8 cellular contexts compared by ENCODE assay signal in genomic region chr7:104983620-104984539, GRCh38. TPM values are rescaled to one million over a fixed set of nuclear protein-coding genes. Genes with fewer than 3 reads are reported as not detected.
DNase-seq lines count a peak whose midpoint lies in the region; ATAC-seq and TF ChIP-seq lines count a peak whose summit lies in the region.

No MANE protein-coding gene starts in this region.

- no peaks in the 10 kb centered on the region for H3K9me2 ChIP-seq in MM.1S (replicated peaks; ENCODE audit: insufficient read depth, low read length)
- H3K9me2 ChIP-seq in SK-N-SH = no peaks in the 10 kb centered on the region

- intact Hi-C loops in Right ventricle myocardium superior (cut with DNase I) (loop anchor here (2.0 kb wide), 1 partner anchor 31 kb away; the partner anchor contains the start of gene KMT2E), transverse colon (cut with DNase I; ENCODE audit: low total_unique reads) (loop anchor here (5.0 kb wide), 1 partner anchor 33 kb away; no protein-coding TSS in a partner anchor)

- peak overlapping the region; percentile 81 for H2AK5ac ChIP-seq in trophoblast cell (ENCODE audit: low read length)

- H3K4me3 Mint-ChIP-seq in activated naive CD8-positive, alpha-beta T cell = peak overlapping the region; percentile 100

- H4K20me1 ChIP-seq in MM.1S (ENCODE audit: insufficient read depth, low read length) = no peaks in the 10 kb centered on the region
- peaks cover 27% of the 10 kb centered on the region for H4K20me1 ChIP-seq in SK-N-SH (ENCODE audit: insufficient read depth)

- no peaks in the 10 kb centered on the region for H3K36me3 ChIP-seq in MM.1S (replicated peaks; ENCODE audit: insufficient read depth, low read length)
- H3K36me3 ChIP-seq in SK-N-SH (replicated peaks in 1 of 2; ENCODE audit: control insufficient read depth in 1 of 2, insufficient read depth in 2 of 2, low read length in 1 of 2) = peaks cover 18 to 49% of the 10 kb centered on the region in 2 experiments
- H3K36me3 ChIP-seq in trophoblast cell (ENCODE audit: control insufficient read depth in 1 of 2, insufficient read depth in 2 of 2, low read length in 2 of 2) = peaks cover 3 to 7% of the 10 kb centered on the region in 2 experiments
- H3K36me3 ChIP-seq in transverse colon = no peaks in the 10 kb centered on the region

- H3K27me3 ChIP-seq in MM.1S (replicated peaks; ENCODE audit: insufficient read depth, low read length) = no peaks in the 10 kb centered on the region
- no peaks in the 10 kb centered on the region for H3K27me3 ChIP-seq in SK-N-SH (ENCODE audit: insufficient read depth)
- no peaks in the 10 kb centered on the region for H3K27me3 ChIP-seq in trophoblast cell (ENCODE audit: insufficient read depth, low read length)
- H3K27me3 ChIP-seq in transverse colon = no peaks in the 10 kb centered on the region

- H2AFZ ChIP-seq in MM.1S (ENCODE audit: low read length) = no peak overlapping the region
- peak overlapping the region; percentile 76 for H2AFZ ChIP-seq in SK-N-SH (ENCODE audit: low read depth)
- H2AFZ ChIP-seq in trophoblast cell (ENCODE audit: insufficient read depth, low read length, poor library complexity) = peak overlapping the region; percentile 71

- H4K12ac ChIP-seq in trophoblast cell (ENCODE audit: low read depth, low read length) = peak overlapping the region; percentile 93

- peak overlapping the region; percentile 65 for H3K4ac ChIP-seq in trophoblast cell (ENCODE audit: low read depth, low read length)

- peak overlapping the region; percentile 100 for H3K27ac Mint-ChIP-seq in activated naive CD8-positive, alpha-beta T cell

- TF ChIP-seq EP300 in SK-N-SH (IDR thresholded peaks at IDR 0.05; ENCODE audit: borderline replicate concordance in 1 of 2, low read depth in 1 of 2, low read length in 1 of 2) (peak in 1 of 2 experiments; percentile 55; a peak in 1 of 4 replicates), transverse colon (IDR thresholded peaks at IDR 0.05; ENCODE audit: low read depth) (no peak)

- H2BK5ac ChIP-seq in trophoblast cell (ENCODE audit: low read depth, low read length, poor library complexity) = peak overlapping the region; percentile 96

- H3F3A ChIP-seq in MM.1S (ENCODE audit: insufficient read depth, low read length) = peaks cover 58% of the 10 kb centered on the region
- H3F3A ChIP-seq in SK-N-SH (replicated peaks; ENCODE audit: insufficient read depth) = peaks cover 69% of the 10 kb centered on the region

- H3K4me3 ChIP-seq in GM08714 (ENCODE audit: low read length) = peak overlapping the region; percentile 75
- H3K4me3 ChIP-seq in MM.1S (ENCODE audit: low read length) = peak overlapping the region; percentile 61
- peak overlapping the region; percentile 67 to 93 for H3K4me3 ChIP-seq in SK-N-SH (ENCODE audit: low read depth in 2 of 2, low read length in 1 of 2)
- H3K4me3 ChIP-seq in trophoblast cell (ENCODE audit: low read depth, low read length) = peak overlapping the region; percentile 77
- peak overlapping the region; percentile 54 to 63 (median 59) for H3K4me3 ChIP-seq in transverse colon

- no peaks in the 10 kb centered on the region for H3K27me3 Mint-ChIP-seq in activated naive CD8-positive, alpha-beta T cell

- peak overlapping the region; percentile 87 for H3K27ac ChIP-seq in MM.1S (ENCODE audit: low read length)
- H3K27ac ChIP-seq in SK-N-SH (ENCODE audit: low read depth in 2 of 2, low read length in 1 of 2) = peak overlapping the region; percentile 98 to 100
- H3K27ac ChIP-seq in trophoblast cell (ENCODE audit: low read depth, low read length) = peak overlapping the region; percentile 88
- H3K27ac ChIP-seq in transverse colon = peak overlapping the region in 3 of 4 donors; percentile 95 to 99 (median 98)

- H3K9ac ChIP-seq in MM.1S (ENCODE audit: low read length) (peak overlapping the region; percentile 89), SK-N-SH (peak overlapping the region; percentile 96), trophoblast cell (ENCODE audit: low read length) (peak overlapping the region; percentile 92)

- peaks cover 8% of the 10 kb centered on the region for H3K79me1 ChIP-seq in trophoblast cell (ENCODE audit: low read length)

- no peak overlapping the region for H3K23ac ChIP-seq in trophoblast cell (ENCODE audit: low read length)

- H3K9me3 ChIP-seq in MM.1S (replicated peaks; ENCODE audit: insufficient read depth, low read length) (no peaks in the 10 kb centered on the region), SK-N-SH (no peaks in the 10 kb centered on the region), trophoblast cell (ENCODE audit: insufficient read depth, low read depth, low read length) (no peaks in the 10 kb centered on the region), transverse colon (no peaks in the 10 kb centered on the region)

- TF ChIP-seq RAD21 in SK-N-SH (IDR thresholded peaks at IDR 0.05; ENCODE audit: low read length) = peak; percentile 32

- no peaks in the 10 kb centered on the region for H3K36me3 Mint-ChIP-seq in activated naive CD8-positive, alpha-beta T cell

- no peak overlapping the region for H2BK12ac ChIP-seq in trophoblast cell (ENCODE audit: low read length)

- peak overlapping the region; percentile 96 for H4K8ac ChIP-seq in trophoblast cell (ENCODE audit: low read depth, low read length)

- POLR2A ChIA-PET in SK-N-SH (lab: Yijun Ruan, JAX) = interaction anchor here (0.6 to 3.4 kb wide), 11 partner anchors 12 to 548 kb away, joined by 3 to 68 read pairs (median 4); partner anchors contain the start of gene KMT2E

- no peaks in the 10 kb centered on the region for H3K9me3 Mint-ChIP-seq in activated naive CD8-positive, alpha-beta T cell (ENCODE audit: low read depth)

- H4K91ac ChIP-seq in trophoblast cell (ENCODE audit: low read depth, low read length) = peak overlapping the region; percentile 89

- peak overlapping the region; percentile 74 for H2BK120ac ChIP-seq in trophoblast cell (ENCODE audit: insufficient read depth, low read length, poor library complexity)

- in situ Hi-C loops in transverse colon (cut with MboI; ENCODE audit: low pct_ligation_motif_present in 1 of 4, low pct_unique_long_range_greater_than_20kb in 1 of 4, low sequenced_read_pairs in 3 of 4) = no loop called here

- peak overlapping the region; percentile 98 for H3K18ac ChIP-seq in trophoblast cell (ENCODE audit: low read length)

- DNase-seq in HCEC 1CT (peak; percentile 91), MM.1S (peak; percentile 89), SK-N-SH (peak; percentile 95), Right ventricle myocardium superior (peak; percentile 94), trophoblast cell (peak; percentile 33 to 64), transverse colon (peak; percentile 91)

- H3K4me2 ChIP-seq in MM.1S (ENCODE audit: low read depth, low read length) = peak overlapping the region; percentile 97
- H3K4me2 ChIP-seq in SK-N-SH = peak overlapping the region; percentile 87
- H3K4me2 ChIP-seq in trophoblast cell (ENCODE audit: low read length) = peak overlapping the region; percentile 57

- H3K4me1 ChIP-seq in MM.1S (ENCODE audit: low read length) (peaks cover 30% of the 10 kb centered on the region), SK-N-SH (ENCODE audit: control insufficient read depth in 1 of 2, insufficient read depth in 2 of 2, low read depth in 1 of 2, low read length in 1 of 2) (peaks cover 46 to 49% of the 10 kb centered on the region in 2 experiments), trophoblast cell (ENCODE audit: control insufficient read depth in 1 of 2, insufficient read depth in 2 of 2, low read length in 2 of 2) (peaks cover 8 to 13% of the 10 kb centered on the region in 2 experiments), transverse colon (peaks cover 31 to 62% (median 45%) of the 10 kb centered on the region in 4 donors)

- peak; percentile 94 for TF ChIP-seq POLR2A in transverse colon (IDR thresholded peaks at IDR 0.05)

- H3K4me1 Mint-ChIP-seq in activated naive CD8-positive, alpha-beta T cell (ENCODE audit: low read depth) = peaks cover 63% of the 10 kb centered on the region

- CTCF ChIA-PET in SK-N-SH (lab: Yijun Ruan, JAX) = interaction anchor here (0.5 to 7.2 kb wide), 21 partner anchors 12 to 1899 kb away, joined by 3 to 70 read pairs (median 4); partner anchors contain the start of genes KMT2E and SRPK2

- 1% methylated on average over 53 of the region's 62 CpGs for whole genome bisulfite sequencing in SK-N-SH (ENCODE audit: low lambda C conversion rate)
- no CpG with 5 or more reads among the region's 62 CpGs for WGBS in trophoblast cell (ENCODE audit: extremely low coverage, insufficient coverage, insufficient read length)
- WGBS in transverse colon (ENCODE audit: low coverage in 1 of 2), 2 donors = 0% methylated on average over 9 to 58 of the region's 62 CpGs

- peaks cover 19% of the 10 kb centered on the region for H3K79me2 ChIP-seq in MM.1S (ENCODE audit: low read length)
- H3K79me2 ChIP-seq in SK-N-SH (ENCODE audit: insufficient read depth) = peaks cover 42% of the 10 kb centered on the region
- peaks cover 10% of the 10 kb centered on the region for H3K79me2 ChIP-seq in trophoblast cell (ENCODE audit: control insufficient read depth, insufficient read depth, low read length, poor library complexity)

- peak; percentile 92 for ATAC-seq in Right ventricle myocardium superior (ENCODE audit: poor library complexity)

- H3K14ac ChIP-seq in trophoblast cell (ENCODE audit: low read length) = peak overlapping the region; percentile 92

- TF ChIP-seq CTCF in MM.1S (IDR thresholded peaks at IDR 0.05; ENCODE audit: low read length) (peak; percentile 43), SK-N-SH (IDR thresholded peaks at IDR 0.05) (peak; percentile 56), transverse colon (IDR thresholded peaks at IDR 0.05) (peak; percentile 50 to 87 (median 55))

TF ChIP-seq in SK-N-SH, 30 proteins besides CTCF, POLR2A, EP300 and RAD21 (continues in another document):
- TF ChIP-seq EZH2phosphoT487 (IDR thresholded peaks at IDR 0.05; ENCODE audit: borderline replicate concordance, low read depth) (no peak), RCOR1 (IDR thresholded peaks at IDR 0.05; ENCODE audit: low read length) (peak; percentile 23; the same call in 1 of the 2 replicates), MXI1 (IDR thresholded peaks at IDR 0.05; ENCODE audit: low read depth, low read length) (peak; percentile 90), NRF1 (IDR thresholded peaks at IDR 0.05; ENCODE audit: low read depth, low read length) (no peak), MEF2A (IDR thresholded peaks at IDR 0.05; ENCODE audit: borderline replicate concordance, low read depth) (0 out of 2 replicates have a peak, but pooled peaks have one; percentile 9), POLR2AphosphoS5 (IDR thresholded peaks at IDR 0.05; ENCODE audit: low read depth, low read length) (peak; percentile 98), TAF1 (IDR thresholded peaks at IDR 0.05; ENCODE audit: borderline replicate concordance, low read depth, low read length) (peak; percentile 73), SMC3 (IDR thresholded peaks at IDR 0.05; ENCODE audit: low read depth, low read length) (peak; percentile 4; the same call in 1 of the 2 replicates)

RNA-seq across cellular contexts. Expression of gene KMT2E, which starts 30.1 kb away (rescaled TPM):
- polyA plus RNA-seq in SK-N-SH (2012; rRNA removed) = 6.4 and 6.9 TPM in 2 replicates
- 9.0 and 9.1 TPM in 2 replicates for polyA plus RNA-seq in SK-N-SH (2012; cell fraction: cytosol; rRNA removed)
- 18.7 and 26.4 TPM in 2 replicates for polyA plus RNA-seq in SK-N-SH (2012; cell fraction: nucleus; rRNA removed)
- total RNA-seq in Right ventricle myocardium superior (35.1 TPM), transverse colon (100 to 1,000 TPM in 3 of 4 donors, 10 to 100 TPM in 1; 86.8 to 362 (median 178) TPM)
- polyA plus RNA-seq in trophoblast cell (2013) = 25.0 and 25.8 TPM in 2 replicates

Comparison
In these comparisons a context has a peak if more than half of its experiments do, and no peak if none do; other contexts are left out.
1. Peak in every context shown above with its lines: DNase-seq, ATAC-seq, H3K4me3 ChIP-seq and H3K27ac ChIP-seq.